Comparison of ENCODE assay signal across 11 cellular contexts in genomic region chr18:32439802-32440201, GRCh38. TPM values are rescaled to one million over a fixed set of nuclear protein-coding genes. Genes with fewer than 3 reads are reported as not detected.
A peak's percentile ranks its signal among the peaks of the same experiment; 100 is the strongest.
DNase-seq lines count a peak whose midpoint lies in the region; ATAC-seq and TF ChIP-seq lines count a peak whose summit lies in the region.
"Had no signal": no experiment of that assay in that cellular context is flagged by ENCODE, and none has a peak within 500 bp of the region (broad histone marks: within the 10 kb centered on the region; RNA-seq: fewer than 3 reads in every experiment).

No MANE protein-coding gene starts in this region.

- H3K9me3 ChIP-seq in SK-N-SH, result no peaks in the 10 kb centered on the region

- ATAC-seq in GM19351 (IDR thresholded peaks at IDR 0.05; ENCODE audit: unreplicated experiment) (no peak), HG02840 (IDR thresholded peaks at IDR 0.05; ENCODE audit: low FRiP score, unreplicated experiment) (no peak), GM18520 (IDR thresholded peaks at IDR 0.05; ENCODE audit: unreplicated experiment) (no peak)

- intact Hi-C loops in Calu3 (cut with micrococcal nuclease; ENCODE audit: unreplicated experiment), result no loop called here

- no peaks in the 10 kb centered on the region for H3K27me3 ChIP-seq in SK-N-SH (ENCODE audit: insufficient read depth)

- DNase-seq in Calu3 (peak; percentile 30), HCEC 1CT (peak; percentile 17), SK-N-SH (no peak), islet precursor cell (peak; percentile 55), COLO668 (lab: John Stamatoyannopoulos, UW; ENCODE audit: unreplicated experiment) (no peak)
- DNase-seq: kidney; SHP77 treated with DMSO at 0.1 percent for 48 hours; stimulated activated naive B cell treated with anti-CD40 and anti-IgM and Interleukin-4, amounts not matched to agents 10 μg/mL and 1 μg/mL and 100 μg/mL, for 72 hours had no signal

- peaks cover 10% of the 10 kb centered on the region; the same call in 1 of the 2 replicates for H3K79me2 ChIP-seq in SK-N-SH (ENCODE audit: insufficient read depth)

- no TSS peak for BruUV-seq in Calu3 (replicated peaks; lab: Mats Ljungman, UMichigan)

- H4K20me1 ChIP-seq in SK-N-SH (ENCODE audit: insufficient read depth), result 0 out of 2 replicates have a peak, but pooled peaks cover 3% of the 10 kb centered on the region

- H3K27me3 Mint-ChIP-seq in Calu3 (ENCODE audit: unreplicated experiment), result no peaks in the 10 kb centered on the region

- no peak overlapping the region for H3K27ac Mint-ChIP-seq in Calu3 (ENCODE audit: unreplicated experiment)
- H3K27ac Mint-ChIP-seq: stimulated activated naive B cell treated with anti-CD40 and anti-IgM and Interleukin-4, amounts not matched to agents 10 μg/mL and 1 μg/mL and 100 μg/mL, for 72 hours had no signal

- no peak overlapping the region for H3K4me3 Mint-ChIP-seq in Calu3 (ENCODE audit: low read depth, unreplicated experiment)
- H3K4me3 Mint-ChIP-seq: stimulated activated naive B cell treated with anti-CD40 and anti-IgM and Interleukin-4, amounts not matched to agents 10 μg/mL and 1 μg/mL and 100 μg/mL, for 72 hours had no signal

- H2AFZ ChIP-seq in SK-N-SH (ENCODE audit: low read depth), result no peak overlapping the region

- TF ChIP-seq CTCF in Calu3 (IDR thresholded peaks at IDR 0.05; ENCODE audit: unreplicated experiment) (peak; percentile 28), SK-N-SH (IDR thresholded peaks at IDR 0.05) (peak; percentile 46; the same call in 1 of the 2 replicates)

- H3K9me3 Mint-ChIP-seq in Calu3 (ENCODE audit: low read depth, unreplicated experiment), result no peaks in the 10 kb centered on the region
- H3K9me3 Mint-ChIP-seq: stimulated activated naive B cell treated with anti-CD40 and anti-IgM and Interleukin-4, amounts not matched to agents 10 μg/mL and 1 μg/mL and 100 μg/mL, for 72 hours had no signal

- POLR2A ChIA-PET in SK-N-SH (lab: Yijun Ruan, JAX), result no interaction called here

- H3K4me2 ChIP-seq in SK-N-SH, result no peak overlapping the region

- CTCF ChIA-PET in Calu3 (lab: Charles Lee) (interaction anchor here (0.7 to 1.9 kb wide), 5 partner anchors 56 to 168 kb away, joined by 3 to 9 read pairs (median 3); no protein-coding TSS in a partner anchor), SK-N-SH (lab: Yijun Ruan, JAX) (interaction anchor here (0.6 to 4.3 kb wide), 18 partner anchors 10 to 281 kb away, joined by 3 to 33 read pairs (median 3); partner anchors contain the start of gene GAREM1)

- no peaks in the 10 kb centered on the region for H3K36me3 ChIP-seq in SK-N-SH (replicated peaks in 1 of 2; ENCODE audit: control insufficient read depth in 1 of 2, insufficient read depth in 2 of 2, low read length in 1 of 2)

- H3K27ac ChIP-seq in SK-N-SH (ENCODE audit: low read depth in 2 of 2, low read length in 1 of 2), result no peak overlapping the region

- WGBS in SK-N-SH (ENCODE audit: low lambda C conversion rate), result 81% methylated on average over 1 of the region's 1 CpG

- no peaks in the 10 kb centered on the region for H3K9me2 ChIP-seq in SK-N-SH

- peaks cover 56% of the 10 kb centered on the region for H3K4me1 Mint-ChIP-seq in Calu3 (ENCODE audit: low read depth, unreplicated experiment)
- H3K4me1 Mint-ChIP-seq: stimulated activated naive B cell treated with anti-CD40 and anti-IgM and Interleukin-4, amounts not matched to agents 10 μg/mL and 1 μg/mL and 100 μg/mL, for 72 hours had no signal

- H3K9ac ChIP-seq in SK-N-SH, result no peak overlapping the region

- H3K36me3 Mint-ChIP-seq in Calu3 (ENCODE audit: insufficient read depth, unreplicated experiment), result no peaks in the 10 kb centered on the region
- H3K36me3 Mint-ChIP-seq: stimulated activated naive B cell treated with anti-CD40 and anti-IgM and Interleukin-4, amounts not matched to agents 10 μg/mL and 1 μg/mL and 100 μg/mL, for 72 hours had no signal

- H3K4me3 ChIP-seq in SK-N-SH (ENCODE audit: low read depth in 2 of 2, low read length in 1 of 2), result no peak overlapping the region

- no peak for TF ChIP-seq EP300 in SK-N-SH (IDR thresholded peaks at IDR 0.05; ENCODE audit: borderline replicate concordance in 1 of 2, low read depth in 1 of 2, low read length in 1 of 2)

- peaks cover 0 to 12% of the 10 kb centered on the region in 2 experiments; a peak in 2 of 4 replicates for H3K4me1 ChIP-seq in SK-N-SH (ENCODE audit: control insufficient read depth in 1 of 2, insufficient read depth in 2 of 2, low read depth in 1 of 2, low read length in 1 of 2)

- peak; percentile 57 for TF ChIP-seq RAD21 in SK-N-SH (IDR thresholded peaks at IDR 0.05; ENCODE audit: low read length)

- no peaks in the 10 kb centered on the region for H3F3A ChIP-seq in SK-N-SH (replicated peaks; ENCODE audit: insufficient read depth)

TF ChIP-seq in SK-N-SH, 30 proteins besides CTCF, POLR2A, EP300 and RAD21:
- TF ChIP-seq USF2 (IDR thresholded peaks at IDR 0.05; ENCODE audit: borderline replicate concordance, low read depth, low read length) (no peak), EZH2phosphoT487 (IDR thresholded peaks at IDR 0.05; ENCODE audit: borderline replicate concordance, low read depth) (no peak), RCOR1 (IDR thresholded peaks at IDR 0.05; ENCODE audit: low read length) (no peak), POLR2AphosphoS5 (IDR thresholded peaks at IDR 0.05; ENCODE audit: low read depth, low read length) (no peak), RXRA (IDR thresholded peaks at IDR 0.05; ENCODE audit: borderline replicate concordance, low read depth) (no peak), USF1 (IDR thresholded peaks at IDR 0.05; ENCODE audit: borderline replicate concordance, low read depth) (no peak), RFX5 (IDR thresholded peaks at IDR 0.05; ENCODE audit: low read length) (no peak), SIN3A (IDR thresholded peaks at IDR 0.05; ENCODE audit: borderline replicate concordance, low read depth, low read length) (no peak), NRF1 (IDR thresholded peaks at IDR 0.05; ENCODE audit: low read depth, low read length) (no peak), GATA2 (CRISPR knock-in tag; IDR thresholded peaks at IDR 0.05) (no peak), CHD2 (IDR thresholded peaks at IDR 0.05; ENCODE audit: low read length, partially characterized antibody) (no peak), TAF1 (IDR thresholded peaks at IDR 0.05; ENCODE audit: borderline replicate concordance, low read depth, low read length) (no peak), MEF2A (IDR thresholded peaks at IDR 0.05; ENCODE audit: borderline replicate concordance, low read depth) (no peak), TEAD4 (IDR thresholded peaks at IDR 0.05; ENCODE audit: borderline replicate concordance, insufficient read depth) (no peak), ELF1 (IDR thresholded peaks at IDR 0.05) (no peak), NFIC (IDR thresholded peaks at IDR 0.05; ENCODE audit: borderline replicate concordance) (no peak), FOXM1 (IDR thresholded peaks at IDR 0.05; ENCODE audit: low read depth) (no peak), YY1 (IDR thresholded peaks at IDR 0.05; ENCODE audit: low read depth) (no peak)
- TF ChIP-seq, protein P1, sequence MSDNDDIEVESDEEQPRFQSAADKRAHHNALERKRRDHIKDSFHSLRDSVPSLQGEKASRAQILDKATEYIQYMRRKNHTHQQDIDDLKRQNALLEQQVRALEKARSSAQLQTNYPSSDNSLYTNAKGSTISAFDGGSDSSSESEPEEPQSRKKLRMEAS (IDR thresholded peaks at IDR 0.05; ENCODE audit: low read depth), result no peak
- TF ChIP-seq, protein P2, sequence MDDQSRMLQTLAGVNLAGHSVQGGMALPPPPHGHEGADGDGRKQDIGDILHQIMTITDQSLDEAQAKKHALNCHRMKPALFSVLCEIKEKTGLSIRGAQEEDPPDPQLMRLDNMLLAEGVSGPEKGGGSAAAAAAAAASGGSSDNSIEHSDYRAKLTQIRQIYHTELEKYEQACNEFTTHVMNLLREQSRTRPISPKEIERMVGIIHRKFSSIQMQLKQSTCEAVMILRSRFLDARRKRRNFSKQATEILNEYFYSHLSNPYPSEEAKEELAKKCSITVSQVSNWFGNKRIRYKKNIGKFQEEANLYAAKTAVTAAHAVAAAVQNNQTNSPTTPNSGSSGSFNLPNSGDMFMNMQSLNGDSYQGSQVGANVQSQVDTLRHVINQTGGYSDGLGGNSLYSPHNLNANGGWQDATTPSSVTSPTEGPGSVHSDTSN (IDR thresholded peaks at IDR 0.05), result no peak
TF ChIP-seq in SK-N-SH: peak in this region for 0.

RNA-seq across cellular contexts. Expression of gene GAREM1, which starts 30.9 kb away (rescaled TPM):
- total RNA-seq in Calu3 (2022), result 17.0 and 19.3 TPM in 2 replicates
- 2.8 and 3.3 TPM in 2 replicates for polyA plus RNA-seq in SK-N-SH (2012; rRNA removed)
- 2.0 and 2.9 TPM in 2 replicates for polyA plus RNA-seq in SK-N-SH (2012; cell fraction: cytosol; rRNA removed)
- 3.3 and 3.7 TPM in 2 replicates for polyA plus RNA-seq in SK-N-SH (2012; cell fraction: nucleus; rRNA removed)

Comparison
In these comparisons a context has a peak if more than half of its experiments do, and no peak if none do; other contexts are left out.
1. DNase-seq: peak in Calu3 (single experiment), HCEC 1CT (single experiment) and islet precursor cell (single experiment); none in SK-N-SH (single experiment) and COLO668 (single experiment).